ENCODE assay signal across 16 cellular contexts in the genomic region with DNA sequence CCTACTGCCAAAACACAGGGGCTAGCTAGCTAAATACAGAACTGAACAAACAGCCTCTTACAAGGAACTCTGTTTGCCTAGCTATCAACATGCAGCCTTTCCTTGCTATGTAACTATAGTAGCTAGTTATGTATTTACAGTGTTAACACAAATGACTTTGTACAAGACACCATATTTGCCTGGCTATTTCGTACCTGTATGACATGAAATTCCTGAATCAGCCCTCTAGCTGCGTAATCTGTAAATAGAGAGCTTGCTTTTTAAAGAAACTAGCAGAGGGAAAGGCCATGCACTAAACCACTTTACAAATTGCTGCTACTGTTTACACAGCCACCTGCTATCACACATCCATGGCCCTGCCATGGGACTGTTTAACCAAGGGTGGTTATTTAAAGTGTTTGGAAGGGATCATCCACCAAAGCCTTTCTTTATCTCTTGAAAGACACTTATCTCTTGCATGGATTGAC.
DNase-seq lines count a peak whose midpoint lies in the region; ATAC-seq and TF ChIP-seq lines count a peak whose summit lies in the region.
"Had no signal": no experiment of that assay in that cellular context is flagged by ENCODE, and none has a peak within 500 bp of the region (broad histone marks: within the 10 kb centered on the region; RNA-seq: fewer than 3 reads in every experiment).

No MANE protein-coding gene starts in this region.

- H3K27me3 ChIP-seq in hepatocyte: peaks cover 51% of the 10 kb centered on the region
- H3K27me3 ChIP-seq: MG63, ovary had no signal

- DNase-seq in NCI-H1105 (lab: John Stamatoyannopoulos, UW): peak; percentile 79
- peak; percentile 59 for DNase-seq in NCI-H2227 (lab: John Stamatoyannopoulos, UW; ENCODE audit: unreplicated experiment)
- peak; percentile 64 for DNase-seq in hepatocyte (ENCODE audit: low spot score)
- DNase-seq in stimulated activated CD8-positive, alpha-beta memory T cell treated with anti-CD3 and anti-CD28 coated beads, Interleukin-4, amount 100 ng/mL, for 48 hours: no peak
- DNase-seq in RKO (ENCODE audit: low spot score): no peak
- no peak for DNase-seq in cardiac septum (ENCODE audit: low spot score)
- DNase-seq: activated CD8-positive, alpha-beta T cell treated with anti-CD3 and anti-CD28 coated beads, Interleukin-2, amount 10 ng/mL, durations not matched to agents 7 days and 5 days; Calu3; effector memory CD8-positive, alpha-beta T cell; foreskin fibroblast; MG63; ovary had no signal

- H3K9me2 ChIP-seq in hepatocyte (replicated peaks; ENCODE audit: insufficient read depth): no peaks in the 10 kb centered on the region

- no peak for ATAC-seq in SK-N-SH treated with all-trans-retinoic acid at 6 μM for 48 hours
- ATAC-seq: activated CD8-positive, alpha-beta T cell treated with anti-CD3 and anti-CD28 coated beads, Interleukin-2, amount 10 ng/mL, durations not matched to agents 7 days and 5 days; effector memory CD8-positive, alpha-beta T cell had no signal

- H3K4me1 ChIP-seq in hepatocyte (ENCODE audit: insufficient read depth): peaks cover 11% of the 10 kb centered on the region

- no peak overlapping the region for H3K4me2 ChIP-seq in hepatocyte

- no peaks in the 10 kb centered on the region for H3K9me3 ChIP-seq in hepatocyte (ENCODE audit: low read depth)
- H3K9me3 ChIP-seq: breast epithelium, MG63, ovary had no signal

- H3K79me2 ChIP-seq in hepatocyte: no peaks in the 10 kb centered on the region

- H3K36me3 ChIP-seq in hepatocyte (replicated peaks; ENCODE audit: insufficient read depth, low read depth): no peaks in the 10 kb centered on the region
- H3K36me3 ChIP-seq: breast epithelium, MG63, ovary had no signal

- TF ChIP-seq CTCF in 22Rv1 (IDR thresholded peaks at IDR 0.05): no peak
- TF ChIP-seq CTCF in hepatocyte (IDR thresholded peaks at IDR 0.05; ENCODE audit: poor library complexity): no peak

- H3K27ac ChIP-seq in 22Rv1: peak overlapping the region; percentile 40; the same call in 1 of the 2 replicates
- no peak overlapping the region for H3K27ac ChIP-seq in hepatocyte
- H3K27ac ChIP-seq: breast epithelium, ovary, SK-N-MC had no signal

- intact Hi-C loops in cardiac septum (cut with DNase I): no loop called here

- H4K20me1 ChIP-seq in hepatocyte (ENCODE audit: insufficient read depth, poor library complexity, severe bottlenecking): no peaks in the 10 kb centered on the region

- WGBS in hepatocyte (ENCODE audit: low lambda C conversion rate, missing lambda C conversion rate): 35% methylated on average over 2 of the region's 2 CpGs

- no peak overlapping the region for H3K4me3 ChIP-seq in hepatocyte
- H3K4me3 ChIP-seq: breast epithelium, MG63, ovary, SK-N-MC had no signal

- H2AFZ ChIP-seq in hepatocyte: no peak overlapping the region

TF ChIP-seq in SK-N-SH treated with all-trans-retinoic acid at 6 μM for 48 hours, 23 proteins besides CTCF, POLR2A, EP300 and RAD21:
- TF ChIP-seq BACH2 (CRISPR knock-in tag; IDR thresholded peaks at IDR 0.05; ENCODE audit: borderline replicate concordance): no peak
- no peak for TF ChIP-seq PPARA (CRISPR knock-in tag; IDR thresholded peaks at IDR 0.05; ENCODE audit: borderline replicate concordance)
- TF ChIP-seq ARNTL (CRISPR knock-in tag; IDR thresholded peaks at IDR 0.05; ENCODE audit: borderline replicate concordance, low read depth): no peak
- TF ChIP-seq RARB (CRISPR knock-in tag; IDR thresholded peaks at IDR 0.05): no peak
- TF ChIP-seq, protein P1, sequence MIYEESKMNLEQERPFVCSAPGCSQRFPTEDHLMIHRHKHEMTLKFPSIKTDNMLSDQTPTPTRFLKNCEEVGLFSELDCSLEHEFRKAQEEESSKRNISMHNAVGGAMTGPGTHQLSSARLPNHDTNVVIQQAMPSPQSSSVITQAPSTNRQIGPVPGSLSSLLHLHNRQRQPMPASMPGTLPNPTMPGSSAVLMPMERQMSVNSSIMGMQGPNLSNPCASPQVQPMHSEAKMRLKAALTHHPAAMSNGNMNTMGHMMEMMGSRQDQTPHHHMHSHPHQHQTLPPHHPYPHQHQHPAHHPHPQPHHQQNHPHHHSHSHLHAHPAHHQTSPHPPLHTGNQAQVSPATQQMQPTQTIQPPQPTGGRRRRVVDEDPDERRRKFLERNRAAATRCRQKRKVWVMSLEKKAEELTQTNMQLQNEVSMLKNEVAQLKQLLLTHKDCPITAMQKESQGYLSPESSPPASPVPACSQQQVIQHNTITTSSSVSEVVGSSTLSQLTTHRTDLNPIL (CRISPR knock-in tag; IDR thresholded peaks at IDR 0.05; ENCODE audit: low read depth): no peak

Comparison
In these comparisons a context has a peak if more than half of its experiments do, and no peak if none do; other contexts are left out.
1. DNase-seq: peak in NCI-H1105 (single experiment), NCI-H2227 (single experiment) and hepatocyte (single experiment); none in stimulated activated CD8-positive, alpha-beta memory T cell treated with anti-CD3 and anti-CD28 coated beads, Interleukin-4, amount 100 ng/mL, for 48 hours (single experiment), RKO (single experiment) and cardiac septum (single experiment).